8 cellular contexts compared by ENCODE assay signal in the genomic region with DNA sequence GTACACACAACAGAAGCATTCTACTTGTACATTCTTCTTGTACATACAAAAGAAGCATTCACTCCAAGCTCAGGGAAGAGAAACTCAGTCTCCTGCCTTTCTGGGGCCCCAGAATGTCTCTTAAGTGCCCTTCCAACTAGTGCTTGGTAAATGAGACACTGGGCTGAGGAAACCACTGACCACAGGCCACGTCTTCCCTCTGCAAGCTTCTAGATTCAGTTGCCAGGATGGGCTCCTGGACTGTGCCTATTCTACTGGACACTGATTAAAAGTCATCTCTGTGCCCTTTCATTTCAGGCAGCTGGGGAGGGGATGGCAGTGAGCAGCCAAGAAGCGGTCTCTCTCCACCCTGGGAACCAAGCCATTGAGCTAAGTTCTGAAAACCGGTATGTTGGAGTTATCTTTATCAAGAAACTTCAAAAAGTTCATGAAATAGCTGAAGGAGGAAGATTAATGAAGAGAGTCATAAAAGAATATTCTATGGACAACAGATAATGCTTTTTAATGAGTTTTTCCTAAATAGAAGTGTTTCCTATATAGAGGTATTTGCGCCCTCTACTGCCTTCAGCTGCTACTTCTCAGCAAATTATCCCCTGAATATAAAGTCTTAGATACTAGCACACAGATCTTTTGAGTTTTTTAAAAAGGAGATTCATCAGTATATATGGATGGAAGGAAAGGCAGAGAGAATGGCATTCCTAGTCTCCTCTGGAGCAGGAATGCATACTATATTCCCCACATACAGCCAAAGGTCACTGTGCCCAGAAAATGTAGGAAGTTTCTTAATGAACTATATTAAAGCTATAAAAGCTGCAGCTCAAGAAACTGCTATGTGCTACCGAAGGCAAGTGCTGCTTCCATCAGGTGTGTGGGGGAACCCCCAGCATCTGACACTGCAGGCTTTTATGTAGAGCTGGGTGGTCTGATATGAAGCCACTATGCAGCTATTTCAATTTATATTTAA. TPM values are rescaled to one million over a fixed set of nuclear protein-coding genes. Genes with fewer than 3 reads are reported as not detected.
A peak's percentile ranks its signal among the peaks of the same experiment; 100 is the strongest.
DNase-seq lines count a peak whose midpoint lies in the region; ATAC-seq and TF ChIP-seq lines count a peak whose summit lies in the region.

No MANE protein-coding gene starts in this region.

- H3F3A ChIP-seq in neural cell (ENCODE audit: insufficient read depth, low read length, poor library complexity, severe bottlenecking), result no peaks in the 10 kb centered on the region

- no peaks in the 10 kb centered on the region for H3K9me3 ChIP-seq in colonic mucosa
- H3K9me3 ChIP-seq in neural cell (ENCODE audit: low read length), result no peaks in the 10 kb centered on the region

- no peak for ATAC-seq in GM18502 (IDR thresholded peaks at IDR 0.05; ENCODE audit: poor library complexity, unreplicated experiment)

- H3K36me3 ChIP-seq in colonic mucosa, result no peaks in the 10 kb centered on the region
- H3K36me3 ChIP-seq in neural cell (ENCODE audit: insufficient read depth, low read length), result no peaks in the 10 kb centered on the region

- peaks cover 8% of the 10 kb centered on the region for H3K4me1 ChIP-seq in colonic mucosa

- no peaks in the 10 kb centered on the region for H3K9me2 ChIP-seq in neural cell (ENCODE audit: insufficient read depth, low read length)

- intact Hi-C loops in colonic mucosa (cut with DNase I), result no loop called here

- H3K27me3 ChIP-seq in colonic mucosa (no peaks in the 10 kb centered on the region), neural cell (ENCODE audit: insufficient read depth, low read depth, low read length) (no peaks in the 10 kb centered on the region)

- peak; percentile 30 for TF ChIP-seq RAD21 in neural cell (conservative IDR thresholded peaks at IDR 0.05)

- DNase-seq in NCI-H748 (lab: John Stamatoyannopoulos, UW; ENCODE audit: unreplicated experiment) (peak; percentile 21), NCI-H748 treated with DMSO at 0.1 percent for 48 hours (lab: John Stamatoyannopoulos, UW) (no peak), M059J (ENCODE audit: low read depth) (peak; percentile 77), colonic mucosa (no peak), COLO668 (lab: John Stamatoyannopoulos, UW; ENCODE audit: unreplicated experiment) (no peak)
- no peak for DNase-seq in stimulated activated CD8-positive, alpha-beta memory T cell treated with anti-CD3 and anti-CD28 coated beads, Interleukin-4, amount 100 ng/mL, for 48 hours

- H2AFZ ChIP-seq in neural cell (ENCODE audit: low read depth, low read length), result no peak overlapping the region

- H3K79me2 ChIP-seq in neural cell (replicated peaks; ENCODE audit: insufficient read depth, low read length), result no peaks in the 10 kb centered on the region

- H3K27ac ChIP-seq in colonic mucosa, result no peak overlapping the region
- no peak overlapping the region for H3K27ac ChIP-seq in neural cell (ENCODE audit: low read length)

- H3K4me2 ChIP-seq in neural cell (ENCODE audit: low read length), result no peak overlapping the region

- H3K9ac ChIP-seq in colonic mucosa (ENCODE audit: low read depth in 2 of 2, low read length in 2 of 2) (no peak overlapping the region), neural cell (ENCODE audit: low read length) (no peak overlapping the region)

- H4K20me1 ChIP-seq in neural cell (ENCODE audit: insufficient read depth), result no peaks in the 10 kb centered on the region

- no peak for TF ChIP-seq EP300 in neural cell (conservative IDR thresholded peaks at IDR 0.05; ENCODE audit: poor library complexity, severe bottlenecking)

- H3K4me3 ChIP-seq in colonic mucosa (no peak overlapping the region), neural cell (ENCODE audit: low read length) (no peak overlapping the region)

- TF ChIP-seq CTCF in colonic mucosa (IDR thresholded peaks at IDR 0.05), result peak; percentile 24
- TF ChIP-seq CTCF in neural cell (IDR thresholded peaks at IDR 0.05; ENCODE audit: poor library complexity, severe bottlenecking), result peak; percentile 34

TF ChIP-seq in neural cell, 6 proteins besides CTCF, POLR2A, EP300 and RAD21:
- no peak for TF ChIP-seq TAF1 (IDR thresholded peaks at IDR 0.05; ENCODE audit: low read depth)
- TF ChIP-seq SMC3 (conservative IDR thresholded peaks at IDR 0.05; ENCODE audit: poor library complexity), result peak; percentile 21
- TF ChIP-seq MXI1 (conservative IDR thresholded peaks at IDR 0.05; ENCODE audit: poor library complexity, severe bottlenecking), result no peak
- no peak for TF ChIP-seq EZH2 (IDR thresholded peaks at IDR 0.05; ENCODE audit: borderline replicate concordance, insufficient read depth, low read length, poor library complexity, severe bottlenecking)
- TF ChIP-seq, protein P1, sequence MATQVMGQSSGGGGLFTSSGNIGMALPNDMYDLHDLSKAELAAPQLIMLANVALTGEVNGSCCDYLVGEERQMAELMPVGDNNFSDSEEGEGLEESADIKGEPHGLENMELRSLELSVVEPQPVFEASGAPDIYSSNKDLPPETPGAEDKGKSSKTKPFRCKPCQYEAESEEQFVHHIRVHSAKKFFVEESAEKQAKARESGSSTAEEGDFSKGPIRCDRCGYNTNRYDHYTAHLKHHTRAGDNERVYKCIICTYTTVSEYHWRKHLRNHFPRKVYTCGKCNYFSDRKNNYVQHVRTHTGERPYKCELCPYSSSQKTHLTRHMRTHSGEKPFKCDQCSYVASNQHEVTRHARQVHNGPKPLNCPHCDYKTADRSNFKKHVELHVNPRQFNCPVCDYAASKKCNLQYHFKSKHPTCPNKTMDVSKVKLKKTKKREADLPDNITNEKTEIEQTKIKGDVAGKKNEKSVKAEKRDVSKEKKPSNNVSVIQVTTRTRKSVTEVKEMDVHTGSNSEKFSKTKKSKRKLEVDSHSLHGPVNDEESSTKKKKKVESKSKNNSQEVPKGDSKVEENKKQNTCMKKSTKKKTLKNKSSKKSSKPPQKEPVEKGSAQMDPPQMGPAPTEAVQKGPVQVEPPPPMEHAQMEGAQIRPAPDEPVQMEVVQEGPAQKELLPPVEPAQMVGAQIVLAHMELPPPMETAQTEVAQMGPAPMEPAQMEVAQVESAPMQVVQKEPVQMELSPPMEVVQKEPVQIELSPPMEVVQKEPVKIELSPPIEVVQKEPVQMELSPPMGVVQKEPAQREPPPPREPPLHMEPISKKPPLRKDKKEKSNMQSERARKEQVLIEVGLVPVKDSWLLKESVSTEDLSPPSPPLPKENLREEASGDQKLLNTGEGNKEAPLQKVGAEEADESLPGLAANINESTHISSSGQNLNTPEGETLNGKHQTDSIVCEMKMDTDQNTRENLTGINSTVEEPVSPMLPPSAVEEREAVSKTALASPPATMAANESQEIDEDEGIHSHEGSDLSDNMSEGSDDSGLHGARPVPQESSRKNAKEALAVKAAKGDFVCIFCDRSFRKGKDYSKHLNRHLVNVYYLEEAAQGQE (IDR thresholded peaks at IDR 0.05; ENCODE audit: borderline replicate concordance), result no peak

RNA-seq across cellular contexts. Expression of a gene that starts 8.4 kb away (rescaled TPM):
- 0.37 and 0.76 TPM in 2 replicates for total RNA-seq in M059J (2014; rRNA removed; shearing (Covaris generic))
- not detected for total RNA-seq in colonic mucosa
- not detected in 2 replicates for polyA plus RNA-seq in neural cell
- not detected in 2 replicates for polyA minus RNA-seq in neural cell

RNA-seq across cellular contexts. Expression of a gene that starts 23.0 kb away (rescaled TPM):
- 733 and 788 TPM in 2 replicates for total RNA-seq in M059J (2014; rRNA removed; shearing (Covaris generic))
- total RNA-seq in colonic mucosa, result 1 to 10 TPM; 1.9 to 5.4 TPM
- polyA plus RNA-seq in neural cell, result 0.20 TPM in 1 of 2 replicates, not detected in the other
- polyA minus RNA-seq in neural cell, result not detected in 2 replicates

RNA-seq across cellular contexts. Expression of a gene that starts 41.6 kb away (rescaled TPM):
- 303 and 380 TPM in 2 replicates for total RNA-seq in M059J (2014; rRNA removed; shearing (Covaris generic))
- total RNA-seq in colonic mucosa, result 1 to 10 TPM; 4.3 to 5.1 TPM
- 0.24 TPM in 1 of 2 replicates, not detected in the other for polyA plus RNA-seq in neural cell
- not detected in 2 replicates for polyA minus RNA-seq in neural cell

RNA-seq across cellular contexts. Expression of a gene that starts 44.9 kb away (rescaled TPM):
- total RNA-seq in M059J (2014; rRNA removed; shearing (Covaris generic)), result 57.4 and 77.5 TPM in 2 replicates
- total RNA-seq in colonic mucosa, result 1 to 10 TPM; 6.1 to 7.5 TPM
- 14.9 and 16.3 TPM in 2 replicates for polyA plus RNA-seq in neural cell
- 48.5 and 49.3 TPM in 2 replicates for polyA minus RNA-seq in neural cell

Comparison
In these comparisons a context has a peak if more than half of its experiments do, and no peak if none do; other contexts are left out.
1. DNase-seq: peak in NCI-H748 (single experiment) and M059J (single experiment); none in NCI-H748 treated with DMSO at 0.1 percent for 48 hours (single experiment), colonic mucosa (single experiment), stimulated activated CD8-positive, alpha-beta memory T cell treated with anti-CD3 and anti-CD28 coated beads, Interleukin-4, amount 100 ng/mL, for 48 hours (single experiment) and COLO668 (single experiment).
2. RNA of a gene that starts 23.0 kb away (total RNA-seq): 733 to 788 TPM in M059J; 1.9 to 5.4 TPM in colonic mucosa; every median in the first group is over 100 times any median in the second.
3. RNA of a gene that starts 41.6 kb away (total RNA-seq): 303 to 380 TPM in M059J; 4.3 to 5.1 TPM in colonic mucosa; every median in the first group is over 10 times any median in the second.